ENCODE assay signal across 1 cellular context in genomic region chr10:68562666-68563522, GRCh38.
TF ChIP-seq lines count a peak whose summit lies in the region.

No MANE protein-coding gene starts in this region.

TF ChIP-seq in K562, 482 proteins besides CTCF, POLR2A, EP300 and RAD21 (continued from another document and continues in another):
- TF ChIP-seq ARID3A (IDR thresholded peaks at IDR 0.05; ENCODE audit: borderline replicate concordance, low read depth, low read length) (peak; percentile 76; the same call in 1 of the 2 replicates), PATZ1 (CRISPR knock-in tag; IDR thresholded peaks at IDR 0.05; ENCODE audit: borderline replicate concordance) (no peak), E2F4 (CRISPR knock-in tag; IDR thresholded peaks at IDR 0.05; ENCODE audit: low read depth) (no peak), ARHGAP35 (IDR thresholded peaks at IDR 0.05; ENCODE audit: partially characterized antibody) (peak; percentile 67), ZBTB40 (IDR thresholded peaks at IDR 0.05) (peak; percentile 74), ZBTB40 (CRISPR knock-in tag; IDR thresholded peaks at IDR 0.05) (no peak), RAD51 (IDR thresholded peaks at IDR 0.05; ENCODE audit: borderline replicate concordance, low read depth) (0 out of 2 replicates have a peak, but pooled peaks have one; percentile 25), ZNF639 (CRISPR knock-in tag; conservative IDR thresholded peaks at IDR 0.05 in 1 of 2, IDR thresholded peaks at IDR 0.05 in 1 of 2) (no peak), PHF8 (IDR thresholded peaks at IDR 0.05; ENCODE audit: borderline replicate concordance, low read length) (no peak; the same call in 1 of the 2 replicates), MAZ (CRISPR knock-in tag; conservative IDR thresholded peaks at IDR 0.05 in 1 of 2, IDR thresholded peaks at IDR 0.05 in 1 of 2) (peak in 1 of 2 experiments; percentile 7; a peak in 1 of 4 replicates), NFIX (CRISPR knock-in tag; IDR thresholded peaks at IDR 0.05; ENCODE audit: low read depth) (no peak), HDAC2 (IDR thresholded peaks at IDR 0.05) (peak; percentile 62), FOXA1 (IDR thresholded peaks at IDR 0.05; ENCODE audit: borderline replicate concordance) (no peak), MBD1 (CRISPR knock-in tag; IDR thresholded peaks at IDR 0.05) (no peak), ELF2 (CRISPR knock-in tag; IDR thresholded peaks at IDR 0.05) (no peak), CCAR2 (IDR thresholded peaks at IDR 0.05; ENCODE audit: low read depth, low read length) (no peak), ID3 (CRISPR knock-in tag; IDR thresholded peaks at IDR 0.05) (no peak), ID3 (tag; IDR thresholded peaks at IDR 0.05) (no peak), THAP7 (CRISPR knock-in tag; IDR thresholded peaks at IDR 0.05) (no peak), ZNF696 (CRISPR knock-in tag; conservative IDR thresholded peaks at IDR 0.05) (no peak), CEBPB (tag; IDR thresholded peaks at IDR 0.05) (no peak), ZNF282 (CRISPR knock-in tag; IDR thresholded peaks at IDR 0.05) (no peak), COPS2 (conservative IDR thresholded peaks at IDR 0.05) (no peak), RNF2 (IDR thresholded peaks at IDR 0.05) (no peak), ARNT (IDR thresholded peaks at IDR 0.05) (peak; percentile 73 to 85), SAP30 (IDR thresholded peaks at IDR 0.05; ENCODE audit: borderline replicate concordance, insufficient read depth, low read depth, low read length, poor library complexity, severe bottlenecking) (no peak), U2AF1 (optimal IDR thresholded peaks at IDR 0.05; ENCODE audit: low read depth, low read length) (no peak), TEAD4 (IDR thresholded peaks at IDR 0.05; ENCODE audit: low read length) (peak; percentile 8; the same call in 1 of the 2 replicates), TEAD4 (CRISPR knock-in tag; IDR thresholded peaks at IDR 0.05; ENCODE audit: borderline replicate concordance) (no peak), RNF219 (CRISPR knock-in tag; IDR thresholded peaks at IDR 0.05) (no peak), ZNF347 (CRISPR knock-in tag; IDR thresholded peaks at IDR 0.05; ENCODE audit: low read depth) (no peak), RBM22 (IDR thresholded peaks at IDR 0.05; ENCODE audit: low read depth, low read length, poor library complexity, severe bottlenecking) (no peak), MTA1 (IDR thresholded peaks at IDR 0.05; ENCODE audit: borderline replicate concordance) (peak; percentile 74; the same call in 1 of the 2 replicates), POLR3A (IDR thresholded peaks at IDR 0.05; ENCODE audit: borderline replicate concordance, extremely low read depth, insufficient read depth, insufficient read length) (no peak), ATF2 (CRISPR knock-in tag; IDR thresholded peaks at IDR 0.05) (no peak), SP1 (CRISPR knock-in tag; IDR thresholded peaks at IDR 0.05) (no peak), MCM5 (IDR thresholded peaks at IDR 0.05; ENCODE audit: low read depth) (no peak), ZNF75A (CRISPR knock-in tag; IDR thresholded peaks at IDR 0.05) (no peak)
